ENCODE assay signal across 32 cellular contexts in the genomic region with DNA sequence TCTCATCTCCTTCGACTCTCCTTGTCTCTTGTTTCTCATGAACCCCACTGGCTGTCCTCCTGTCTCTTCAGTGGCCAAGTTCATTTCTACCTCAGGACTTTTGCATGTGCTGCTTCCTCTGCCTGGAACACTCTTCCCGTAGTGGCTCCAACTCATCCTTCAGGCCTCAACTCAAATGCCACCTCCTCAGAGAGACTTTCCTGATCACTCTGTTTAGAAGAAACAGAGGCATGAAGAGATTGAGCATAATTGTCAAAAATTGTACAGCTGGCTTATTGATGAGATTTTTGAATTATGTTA. TPM values are rescaled to one million over a fixed set of nuclear protein-coding genes. Genes with fewer than 3 reads are reported as not detected.
A peak's percentile ranks its signal among the peaks of the same experiment; 100 is the strongest.
DNase-seq lines count a peak whose midpoint lies in the region; ATAC-seq and TF ChIP-seq lines count a peak whose summit lies in the region.
"Had no signal": no experiment of that assay in that cellular context is flagged by ENCODE, and none has a peak within 500 bp of the region (broad histone marks: within the 10 kb centered on the region; RNA-seq: fewer than 3 reads in every experiment).

No MANE protein-coding gene starts in this region.

- TF ChIP-seq POLR2A in spleen (IDR thresholded peaks at IDR 0.05) = no peak

- H3K9me3 Mint-ChIP-seq in activated CD8-positive, alpha-beta T cell treated with anti-CD3 and anti-CD28 coated beads, Interleukin-2, amount 10 ng/mL, durations not matched to agents 7 days and 5 days (ENCODE audit: insufficient read depth) = no peaks in the 10 kb centered on the region
- H3K9me3 Mint-ChIP-seq in activated CD8-positive, alpha-beta T cell treated with anti-CD3 and anti-CD28 coated beads for 36 hours = no peaks in the 10 kb centered on the region
- H3K9me3 Mint-ChIP-seq in Calu3 (ENCODE audit: low read depth, unreplicated experiment) = no peaks in the 10 kb centered on the region
- H3K9me3 Mint-ChIP-seq: activated T-cell treated with anti-CD3 and anti-CD28 coated beads, Interleukin-2, amount 50 U/mL, for 72 hours; central memory CD8-positive, alpha-beta T cell; naive thymus-derived CD8-positive, alpha-beta T cell had no signal

- peak overlapping the region; percentile 15 for H3K4me3 Mint-ChIP-seq in activated CD8-positive, alpha-beta T cell treated with anti-CD3 and anti-CD28 coated beads, Interleukin-2, amount 10 ng/mL, durations not matched to agents 7 days and 5 days
- H3K4me3 Mint-ChIP-seq in activated CD8-positive, alpha-beta T cell treated with anti-CD3 and anti-CD28 coated beads for 36 hours = no peak overlapping the region
- H3K4me3 Mint-ChIP-seq in Calu3 (ENCODE audit: low read depth, unreplicated experiment) = no peak overlapping the region
- H3K4me3 Mint-ChIP-seq: central memory CD8-positive, alpha-beta T cell; naive thymus-derived CD8-positive, alpha-beta T cell had no signal

- peaks cover 19% of the 10 kb centered on the region for H3K27me3 Mint-ChIP-seq in activated CD8-positive, alpha-beta T cell treated with anti-CD3 and anti-CD28 coated beads, Interleukin-2, amount 10 ng/mL, durations not matched to agents 7 days and 5 days (ENCODE audit: low read depth)
- peaks cover 15% of the 10 kb centered on the region for H3K27me3 Mint-ChIP-seq in activated CD8-positive, alpha-beta T cell treated with anti-CD3 and anti-CD28 coated beads for 36 hours
- H3K27me3 Mint-ChIP-seq in Calu3 (ENCODE audit: unreplicated experiment) = no peaks in the 10 kb centered on the region
- H3K27me3 Mint-ChIP-seq: central memory CD8-positive, alpha-beta T cell had no signal

- H3K4me3 ChIP-seq in colonic mucosa (no peak overlapping the region), spleen (no peak overlapping the region), H7 (ENCODE audit: insufficient read depth, low read depth, low read length) (no peak overlapping the region), osteoblast (ENCODE audit: insufficient read depth, low read length) (no peak overlapping the region)
- H3K4me3 ChIP-seq: esophagus muscularis mucosa, heart left ventricle, ovary, thoracic aorta, vagina had no signal

- no peaks in the 10 kb centered on the region for H3K27me3 ChIP-seq in colonic mucosa
- no peaks in the 10 kb centered on the region for H3K27me3 ChIP-seq in spleen (replicated peaks in 1 of 7)
- H3K27me3 ChIP-seq in H7 (ENCODE audit: control insufficient read depth, insufficient read depth, low read length) = no peaks in the 10 kb centered on the region
- peaks cover 7% of the 10 kb centered on the region for H3K27me3 ChIP-seq in osteoblast (ENCODE audit: insufficient read depth, low read length)
- H3K27me3 ChIP-seq: esophagus muscularis mucosa, heart left ventricle, ovary, vagina had no signal

- H4K20me1 ChIP-seq in osteoblast (ENCODE audit: insufficient read depth, low read length) = no peaks in the 10 kb centered on the region

- ATAC-seq in activated CD8-positive, alpha-beta T cell treated with anti-CD3 and anti-CD28 coated beads, Interleukin-2, amount 10 ng/mL, durations not matched to agents 7 days and 5 days = no peak
- no peak for ATAC-seq in activated CD8-positive, alpha-beta T cell treated with anti-CD3 and anti-CD28 coated beads for 36 hours
- ATAC-seq: naive thymus-derived CD8-positive, alpha-beta T cell; PC-3 had no signal

- DNase-seq in activated CD8-positive, alpha-beta T cell treated with anti-CD3 and anti-CD28 coated beads, Interleukin-2, amount 10 ng/mL, durations not matched to agents 7 days and 5 days = no peak
- no peak for DNase-seq in activated CD8-positive, alpha-beta T cell treated with anti-CD3 and anti-CD28 coated beads for 36 hours
- no peak for DNase-seq in Calu3
- no peak for DNase-seq in colonic mucosa
- DNase-seq in spleen = no peak
- DNase-seq in H7 = no peak
- no peak for DNase-seq in osteoblast (ENCODE audit: insufficient read length, low spot score, missing footprints)
- DNase-seq in Ammon's horn (ENCODE audit: low spot score) = no peak
- DNase-seq: activated CD4-positive, alpha-beta T cell treated with anti-CD3 and anti-CD28 coated beads for 48 hours; activated naive CD4-positive, alpha-beta T cell; activated T-cell treated with anti-CD3 and anti-CD28 coated beads, Interleukin-2, amount 50 U/mL, for 72 hours; dermis blood vessel endothelial cell; DMS153; foreskin fibroblast; heart left ventricle; kidney; MM.1S; naive thymus-derived CD8-positive, alpha-beta T cell; NCI-H2029; NCI-H524 treated with DMSO at 0.1 percent for 48 hours; NK-92 treated with Interleukin-12 subunit alpha and Interleukin-12 subunit beta, amount 100 ng/mL, for 24 hours; ovary; PC-3; SK-N-SH; stimulated activated naive CD8-positive, alpha-beta T cell treated with anti-CD3 and anti-CD28 coated beads, Interleukin-15, Interleukin-2, amounts not matched to agents 100 U/mL and 50 U/mL, for 24 hours; T1000 had no signal

- H3K36me3 ChIP-seq in colonic mucosa (no peaks in the 10 kb centered on the region), spleen (no peaks in the 10 kb centered on the region), H7 (replicated peaks; ENCODE audit: control insufficient read depth, insufficient read depth, low read length) (no peaks in the 10 kb centered on the region), osteoblast (ENCODE audit: insufficient read depth, low read length) (no peaks in the 10 kb centered on the region)
- H3K36me3 ChIP-seq: esophagus muscularis mucosa, heart left ventricle, ovary, thoracic aorta, vagina had no signal

- no peaks in the 10 kb centered on the region for H3K79me2 ChIP-seq in osteoblast (ENCODE audit: insufficient read depth, low read length)

- no TSS peak for BruUV-seq in Calu3 (replicated peaks; lab: Mats Ljungman, UMichigan)

- peak overlapping the region; percentile 71 for H3K27ac Mint-ChIP-seq in activated CD8-positive, alpha-beta T cell treated with anti-CD3 and anti-CD28 coated beads, Interleukin-2, amount 10 ng/mL, durations not matched to agents 7 days and 5 days
- H3K27ac Mint-ChIP-seq in activated CD8-positive, alpha-beta T cell treated with anti-CD3 and anti-CD28 coated beads for 36 hours = no peak overlapping the region
- H3K27ac Mint-ChIP-seq in Calu3 (ENCODE audit: unreplicated experiment) = peak overlapping the region; percentile 45
- H3K27ac Mint-ChIP-seq: activated T-cell treated with anti-CD3 and anti-CD28 coated beads, Interleukin-2, amount 50 U/mL, for 72 hours had no signal

- POLR2A ChIA-PET in activated CD8-positive, alpha-beta T cell treated with anti-CD3 and anti-CD28 coated beads, Interleukin-2, amount 10 ng/mL, durations not matched to agents 7 days and 5 days (lab: Charles Lee) = interaction anchor here (1.5 kb wide), 1 partner anchor 18 kb away, joined by 5 read pairs; the partner anchor contains the start of gene SLC9A8
- POLR2A ChIA-PET in activated CD8-positive, alpha-beta T cell treated with anti-CD3 and anti-CD28 coated beads for 36 hours (lab: Charles Lee) = no interaction called here

- H3K4me1 ChIP-seq in colonic mucosa (peaks cover 6% of the 10 kb centered on the region), spleen (peaks cover 13 to 65% (median 37%) of the 10 kb centered on the region in 6 donors), osteoblast (ENCODE audit: insufficient read depth, low read length) (no peaks in the 10 kb centered on the region)
- H3K4me1 ChIP-seq: vagina had no signal

- TF ChIP-seq CTCF in activated CD8-positive, alpha-beta T cell treated with anti-CD3 and anti-CD28 coated beads for 36 hours (IDR thresholded peaks at IDR 0.05) = no peak
- TF ChIP-seq CTCF in Calu3 (IDR thresholded peaks at IDR 0.05; ENCODE audit: unreplicated experiment) (no peak), colonic mucosa (IDR thresholded peaks at IDR 0.05) (no peak), spleen (IDR thresholded peaks at IDR 0.05 in 8 of 11, conservative IDR thresholded peaks at IDR 0.05 in 3 of 11) (no peak), osteoblast (IDR thresholded peaks at IDR 0.05; ENCODE audit: extremely low read depth, low read depth, low read length) (no peak)

- intact Hi-C loops in activated CD8-positive, alpha-beta T cell treated with anti-CD3 and anti-CD28 coated beads for 36 hours (cut with micrococcal nuclease) = no loop called here
- intact Hi-C loops in Calu3 (cut with micrococcal nuclease; ENCODE audit: unreplicated experiment) = no loop called here
- intact Hi-C loops in colonic mucosa (cut with DNase I) = no loop called here
- intact Hi-C loops in spleen (cut with DNase I; ENCODE audit: low total_unique reads) = no loop called here

- H3K27ac ChIP-seq in colonic mucosa (peak overlapping the region; percentile 87), spleen (peak overlapping the region in 7 of 8 donors; percentile 53 to 82 (median 72)), osteoblast (ENCODE audit: low read depth, low read length) (no peak overlapping the region)
- H3K27ac ChIP-seq: esophagus muscularis mucosa, KMS-11, ovary, thoracic aorta, vagina, VCaP had no signal

- H3K4me1 Mint-ChIP-seq in activated CD8-positive, alpha-beta T cell treated with anti-CD3 and anti-CD28 coated beads, Interleukin-2, amount 10 ng/mL, durations not matched to agents 7 days and 5 days (ENCODE audit: low read depth) = peaks cover 28% of the 10 kb centered on the region
- peaks cover 10% of the 10 kb centered on the region for H3K4me1 Mint-ChIP-seq in activated CD8-positive, alpha-beta T cell treated with anti-CD3 and anti-CD28 coated beads for 36 hours (ENCODE audit: low read depth)
- peaks cover 38% of the 10 kb centered on the region for H3K4me1 Mint-ChIP-seq in Calu3 (ENCODE audit: low read depth, unreplicated experiment)

- no peak overlapping the region for H2AFZ ChIP-seq in osteoblast (ENCODE audit: low read length)

- CTCF ChIA-PET in activated CD8-positive, alpha-beta T cell treated with anti-CD3 and anti-CD28 coated beads, Interleukin-2, amount 10 ng/mL, durations not matched to agents 7 days and 5 days (lab: Charles Lee) = interaction anchor here (0.9 to 1.5 kb wide), 3 partner anchors 16 to 183 kb away, joined by 3 read pairs; no protein-coding TSS in a partner anchor
- CTCF ChIA-PET in activated CD8-positive, alpha-beta T cell treated with anti-CD3 and anti-CD28 coated beads for 36 hours (lab: Charles Lee) = interaction anchor here (1.1 kb wide), 1 partner anchor 51 kb away, joined by 4 read pairs; no protein-coding TSS in a partner anchor
- CTCF ChIA-PET in Calu3 (lab: Charles Lee) = interaction anchor here (0.6 to 2.3 kb wide), 3 partner anchors 18 to 183 kb away, joined by 4 to 11 read pairs (median 7); partner anchors contain the start of gene SLC9A8

- H3K9me3 ChIP-seq in colonic mucosa (no peaks in the 10 kb centered on the region), spleen (no peaks in the 10 kb centered on the region), osteoblast (ENCODE audit: low read depth, low read length) (no peaks in the 10 kb centered on the region)
- H3K9me3 ChIP-seq: esophagus muscularis mucosa, heart left ventricle, ovary, SK-N-SH, thoracic aorta, vagina had no signal

- H3K36me3 Mint-ChIP-seq in activated CD8-positive, alpha-beta T cell treated with anti-CD3 and anti-CD28 coated beads, Interleukin-2, amount 10 ng/mL, durations not matched to agents 7 days and 5 days (ENCODE audit: low read depth) = no peaks in the 10 kb centered on the region
- no peaks in the 10 kb centered on the region for H3K36me3 Mint-ChIP-seq in activated CD8-positive, alpha-beta T cell treated with anti-CD3 and anti-CD28 coated beads for 36 hours (ENCODE audit: low read depth)
- H3K36me3 Mint-ChIP-seq in Calu3 (ENCODE audit: insufficient read depth, unreplicated experiment) = peaks cover 5% of the 10 kb centered on the region

- H3K9ac ChIP-seq in colonic mucosa (ENCODE audit: low read depth in 2 of 2, low read length in 2 of 2) = peak overlapping the region in 1 of 2 donors; percentile 28
- H3K9ac ChIP-seq: KMS-11, SK-N-SH had no signal

- WGBS in spleen, 5 donors = 44 to 68% (median 54%) methylated on average over 2 of the region's 2 CpGs

- H3K4me2 ChIP-seq in osteoblast (ENCODE audit: insufficient read depth, low read length) = no peak overlapping the region
- H3K4me2 ChIP-seq: KMS-11, SK-N-SH had no signal

RNA-seq across cellular contexts. Expression of gene SLC9A8, which starts 17.6 kb away (rescaled TPM):
- 10 to 100 TPM; 19.4 to 20.5 TPM for total RNA-seq in activated CD8-positive, alpha-beta T cell treated with anti-CD3 and anti-CD28 coated beads, Interleukin-2, amount 10 ng/mL, durations not matched to agents 7 days and 5 days
- total RNA-seq in activated CD8-positive, alpha-beta T cell treated with anti-CD3 and anti-CD28 coated beads for 36 hours = 10 to 100 TPM in 1 of 2 experiments, 1 to 10 TPM in 1; 9.4 to 11.3 TPM
- total RNA-seq in Calu3 (2022) = 30.0 and 31.7 TPM in 2 replicates
- 10 to 100 TPM in 1 of 2 donors, 1 to 10 TPM in 1; 6.0 to 11.1 TPM for total RNA-seq in colonic mucosa
- total RNA-seq in spleen = 10 to 100 TPM; 15.9 to 35.3 (median 28.6) TPM
- polyA plus RNA-seq in spleen = 10 to 100 TPM in 1 of 3 donors, 1 to 10 TPM in 2; 4.6 to 11.9 (median 8.9) TPM
- 6.4 and 6.7 TPM in 2 replicates for total RNA-seq in H7 (2014; rRNA removed; shearing (Covaris generic))
- 6.9 and 9.7 TPM in 2 replicates for total RNA-seq in osteoblast
